11 cellular contexts compared by ENCODE assay signal in the genomic region with DNA sequence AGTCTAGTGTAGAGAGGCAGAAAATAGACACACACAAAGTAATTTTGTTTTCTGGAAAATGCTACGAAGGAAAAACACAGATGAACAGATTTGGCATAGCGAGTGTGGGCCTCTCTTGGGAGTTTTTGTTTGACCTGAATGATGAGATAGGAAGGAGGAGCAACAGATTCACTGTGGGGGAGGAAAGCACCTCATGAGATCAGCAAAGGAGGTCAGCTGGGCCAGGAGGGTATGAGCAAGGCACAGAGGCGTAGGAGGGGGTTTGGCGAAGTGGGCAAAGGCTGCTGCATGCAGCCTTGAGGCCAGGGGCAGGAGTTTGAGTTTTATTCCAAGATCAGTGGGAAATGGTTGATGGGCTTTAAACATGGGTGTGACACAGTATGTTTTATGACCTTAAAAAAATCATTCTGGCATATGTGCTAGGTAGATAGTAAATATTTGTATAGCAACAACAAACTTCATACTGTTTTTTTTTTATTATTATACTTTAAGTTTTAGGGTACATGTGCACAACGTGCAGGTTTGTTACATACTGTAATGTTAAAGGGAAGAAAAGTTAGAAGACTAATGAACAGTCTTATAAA. TPM values are rescaled to one million over a fixed set of nuclear protein-coding genes. Genes with fewer than 3 reads are reported as not detected.
DNase-seq lines count a peak whose midpoint lies in the region; ATAC-seq and TF ChIP-seq lines count a peak whose summit lies in the region.
"Had no signal": no experiment of that assay in that cellular context is flagged by ENCODE, and none has a peak within 500 bp of the region (broad histone marks: within the 10 kb centered on the region; RNA-seq: fewer than 3 reads in every experiment).

No MANE protein-coding gene starts in this region.

- H3K9me3 Mint-ChIP-seq in activated T-cell treated with anti-CD3 and anti-CD28 coated beads, Interleukin-2, amount 50 U/mL, for 72 hours: no peaks in the 10 kb centered on the region
- no peaks in the 10 kb centered on the region for H3K9me3 Mint-ChIP-seq in WTC11

- H3K36me3 ChIP-seq in gastroesophageal sphincter (no peaks in the 10 kb centered on the region), transverse colon (no peaks in the 10 kb centered on the region)
- H3K36me3 ChIP-seq: Peyer's patch had no signal

- H3K4me1 ChIP-seq in gastroesophageal sphincter: peaks cover 0 to 32% (median 16%) of the 10 kb centered on the region in 3 donors
- H3K4me1 ChIP-seq in transverse colon: peaks cover 7 to 53% (median 24%) of the 10 kb centered on the region in 4 donors

- ATAC-seq in activated T-cell treated with anti-CD3 and anti-CD28 coated beads, Interleukin-2, amount 50 U/mL, for 72 hours (replicated peaks in 1 of 2): peak; percentile 87 to 91
- peak; percentile 30 for ATAC-seq in HG03066 (IDR thresholded peaks at IDR 0.05; ENCODE audit: low read depth, unreplicated experiment)
- ATAC-seq in gastroesophageal sphincter: peak; percentile 49
- no peak for ATAC-seq in WTC11

- H3K27me3 Mint-ChIP-seq in activated T-cell treated with anti-CD3 and anti-CD28 coated beads, Interleukin-2, amount 50 U/mL, for 72 hours (ENCODE audit: low read depth): no peaks in the 10 kb centered on the region
- no peaks in the 10 kb centered on the region for H3K27me3 Mint-ChIP-seq in WTC11 (ENCODE audit: low read depth)

- H3K27ac ChIP-seq in gastroesophageal sphincter (peak overlapping the region in 2 of 4 donors; percentile 12 to 48), transverse colon (peak overlapping the region; percentile 52 to 73 (median 60))

- TF ChIP-seq EP300 in gastroesophageal sphincter (IDR thresholded peaks at IDR 0.05) (no peak), transverse colon (IDR thresholded peaks at IDR 0.05; ENCODE audit: low read depth) (no peak)

- no peak overlapping the region for H3K4me3 ChIP-seq in gastroesophageal sphincter
- no peak overlapping the region for H3K4me3 ChIP-seq in transverse colon
- H3K4me3 ChIP-seq: Peyer's patch had no signal

- intact Hi-C loops in transverse colon (cut with DNase I; ENCODE audit: low total_unique reads): no loop called here

- DNase-seq in activated T-cell treated with anti-CD3 and anti-CD28 coated beads, Interleukin-2, amount 50 U/mL, for 72 hours: peak; percentile 45 to 57
- DNase-seq in activated T-cell treated with anti-CD3 and anti-CD28 coated beads, Interleukin-2, amount 50 U/mL, for 1 hour: no peak
- DNase-seq in transverse colon (no peak), NCI-H2196 (lab: John Stamatoyannopoulos, UW; ENCODE audit: unreplicated experiment) (no peak), NCI-H1417 (lab: John Stamatoyannopoulos, UW) (no peak), WTC11 (ENCODE audit: low spot score) (no peak)
- DNase-seq: amygdala, islet precursor cell had no signal

- 60 to 68% methylated on average over 5 of the region's 5 CpGs for WGBS in gastroesophageal sphincter (ENCODE audit: low coverage in 1 of 2), 2 donors
- WGBS in transverse colon (ENCODE audit: low coverage in 1 of 2), 2 donors: 39 to 48% methylated on average over 5 of the region's 5 CpGs

- H3K27me3 ChIP-seq in gastroesophageal sphincter: no peaks in the 10 kb centered on the region
- no peaks in the 10 kb centered on the region for H3K27me3 ChIP-seq in transverse colon
- H3K27me3 ChIP-seq: Peyer's patch had no signal

- in situ Hi-C loops in transverse colon (cut with MboI; ENCODE audit: low pct_ligation_motif_present in 1 of 4, low pct_unique_long_range_greater_than_20kb in 1 of 4, low sequenced_read_pairs in 3 of 4): no loop called here

- TF ChIP-seq CTCF in gastroesophageal sphincter (IDR thresholded peaks at IDR 0.05) (no peak), transverse colon (IDR thresholded peaks at IDR 0.05) (no peak), WTC11 (IDR thresholded peaks at IDR 0.05) (no peak)

- CTCF ChIA-PET in WTC11 (lab: Charles Lee): no interaction called here

- no peaks in the 10 kb centered on the region for H3K36me3 Mint-ChIP-seq in activated T-cell treated with anti-CD3 and anti-CD28 coated beads, Interleukin-2, amount 50 U/mL, for 72 hours (ENCODE audit: insufficient read depth in 2 of 2)
- no peaks in the 10 kb centered on the region for H3K36me3 Mint-ChIP-seq in WTC11

- TF ChIP-seq POLR2A in gastroesophageal sphincter (IDR thresholded peaks at IDR 0.05): no peak
- no peak for TF ChIP-seq POLR2A in transverse colon (IDR thresholded peaks at IDR 0.05)

- POLR2A ChIA-PET in WTC11 (lab: Charles Lee): no interaction called here

- H3K27ac Mint-ChIP-seq in activated T-cell treated with anti-CD3 and anti-CD28 coated beads, Interleukin-2, amount 50 U/mL, for 72 hours: peak overlapping the region; percentile 69
- H3K27ac Mint-ChIP-seq in WTC11: no peak overlapping the region

- peak overlapping the region; percentile 14 to 27 for H3K4me3 Mint-ChIP-seq in activated T-cell treated with anti-CD3 and anti-CD28 coated beads, Interleukin-2, amount 50 U/mL, for 72 hours
- H3K4me3 Mint-ChIP-seq in WTC11: no peak overlapping the region

- peaks cover 22% of the 10 kb centered on the region for H3K4me1 Mint-ChIP-seq in activated T-cell treated with anti-CD3 and anti-CD28 coated beads, Interleukin-2, amount 50 U/mL, for 72 hours (ENCODE audit: low read depth)
- H3K4me1 Mint-ChIP-seq in WTC11: peaks cover 13% of the 10 kb centered on the region; the same call in 1 of the 2 replicates

- H3K9me3 ChIP-seq in gastroesophageal sphincter (no peaks in the 10 kb centered on the region), transverse colon (no peaks in the 10 kb centered on the region)
- H3K9me3 ChIP-seq: Peyer's patch had no signal

TF ChIP-seq in WTC11, 78 proteins besides CTCF, POLR2A, EP300 and RAD21:
- TF ChIP-seq, protein P1, sequence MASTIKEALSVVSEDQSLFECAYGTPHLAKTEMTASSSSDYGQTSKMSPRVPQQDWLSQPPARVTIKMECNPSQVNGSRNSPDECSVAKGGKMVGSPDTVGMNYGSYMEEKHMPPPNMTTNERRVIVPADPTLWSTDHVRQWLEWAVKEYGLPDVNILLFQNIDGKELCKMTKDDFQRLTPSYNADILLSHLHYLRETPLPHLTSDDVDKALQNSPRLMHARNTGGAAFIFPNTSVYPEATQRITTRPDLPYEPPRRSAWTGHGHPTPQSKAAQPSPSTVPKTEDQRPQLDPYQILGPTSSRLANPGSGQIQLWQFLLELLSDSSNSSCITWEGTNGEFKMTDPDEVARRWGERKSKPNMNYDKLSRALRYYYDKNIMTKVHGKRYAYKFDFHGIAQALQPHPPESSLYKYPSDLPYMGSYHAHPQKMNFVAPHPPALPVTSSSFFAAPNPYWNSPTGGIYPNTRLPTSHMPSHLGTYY (CRISPR knock-in tag; IDR thresholded peaks at IDR 0.05): no peak
- TF ChIP-seq, protein P2, sequence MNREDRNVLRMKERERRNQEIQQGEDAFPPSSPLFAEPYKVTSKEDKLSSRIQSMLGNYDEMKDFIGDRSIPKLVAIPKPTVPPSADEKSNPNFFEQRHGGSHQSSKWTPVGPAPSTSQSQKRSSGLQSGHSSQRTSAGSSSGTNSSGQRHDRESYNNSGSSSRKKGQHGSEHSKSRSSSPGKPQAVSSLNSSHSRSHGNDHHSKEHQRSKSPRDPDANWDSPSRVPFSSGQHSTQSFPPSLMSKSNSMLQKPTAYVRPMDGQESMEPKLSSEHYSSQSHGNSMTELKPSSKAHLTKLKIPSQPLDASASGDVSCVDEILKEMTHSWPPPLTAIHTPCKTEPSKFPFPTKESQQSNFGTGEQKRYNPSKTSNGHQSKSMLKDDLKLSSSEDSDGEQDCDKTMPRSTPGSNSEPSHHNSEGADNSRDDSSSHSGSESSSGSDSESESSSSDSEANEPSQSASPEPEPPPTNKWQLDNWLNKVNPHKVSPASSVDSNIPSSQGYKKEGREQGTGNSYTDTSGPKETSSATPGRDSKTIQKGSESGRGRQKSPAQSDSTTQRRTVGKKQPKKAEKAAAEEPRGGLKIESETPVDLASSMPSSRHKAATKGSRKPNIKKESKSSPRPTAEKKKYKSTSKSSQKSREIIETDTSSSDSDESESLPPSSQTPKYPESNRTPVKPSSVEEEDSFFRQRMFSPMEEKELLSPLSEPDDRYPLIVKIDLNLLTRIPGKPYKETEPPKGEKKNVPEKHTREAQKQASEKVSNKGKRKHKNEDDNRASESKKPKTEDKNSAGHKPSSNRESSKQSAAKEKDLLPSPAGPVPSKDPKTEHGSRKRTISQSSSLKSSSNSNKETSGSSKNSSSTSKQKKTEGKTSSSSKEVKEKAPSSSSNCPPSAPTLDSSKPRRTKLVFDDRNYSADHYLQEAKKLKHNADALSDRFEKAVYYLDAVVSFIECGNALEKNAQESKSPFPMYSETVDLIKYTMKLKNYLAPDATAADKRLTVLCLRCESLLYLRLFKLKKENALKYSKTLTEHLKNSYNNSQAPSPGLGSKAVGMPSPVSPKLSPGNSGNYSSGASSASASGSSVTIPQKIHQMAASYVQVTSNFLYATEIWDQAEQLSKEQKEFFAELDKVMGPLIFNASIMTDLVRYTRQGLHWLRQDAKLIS (CRISPR knock-in tag; IDR thresholded peaks at IDR 0.05; ENCODE audit: borderline replicate concordance): no peak
- no peak for TF ChIP-seq ZNF121 (CRISPR knock-in tag; IDR thresholded peaks at IDR 0.05)
- no peak for TF ChIP-seq CREM (CRISPR knock-in tag; IDR thresholded peaks at IDR 0.05)
- no peak for TF ChIP-seq ZNF219 (CRISPR knock-in tag; IDR thresholded peaks at IDR 0.05; ENCODE audit: borderline replicate concordance)
- TF ChIP-seq PREB (CRISPR knock-in tag; IDR thresholded peaks at IDR 0.05; ENCODE audit: borderline replicate concordance): no peak
- TF ChIP-seq, protein P3, sequence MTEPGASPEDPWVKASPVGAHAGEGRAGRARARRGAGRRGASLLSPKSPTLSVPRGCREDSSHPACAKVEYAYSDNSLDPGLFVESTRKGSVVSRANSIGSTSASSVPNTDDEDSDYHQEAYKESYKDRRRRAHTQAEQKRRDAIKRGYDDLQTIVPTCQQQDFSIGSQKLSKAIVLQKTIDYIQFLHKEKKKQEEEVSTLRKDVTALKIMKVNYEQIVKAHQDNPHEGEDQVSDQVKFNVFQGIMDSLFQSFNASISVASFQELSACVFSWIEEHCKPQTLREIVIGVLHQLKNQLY (CRISPR knock-in tag; IDR thresholded peaks at IDR 0.05): no peak
- no peak for TF ChIP-seq ESRRA (CRISPR knock-in tag; IDR thresholded peaks at IDR 0.05; ENCODE audit: borderline replicate concordance)

RNA-seq across cellular contexts. Expression of gene FGGY, which starts 58.0 kb away (rescaled TPM):
- 10 to 100 TPM; 12.4 to 17.9 TPM for total RNA-seq in activated T-cell treated with anti-CD3 and anti-CD28 coated beads, Interleukin-2, amount 50 U/mL, for 72 hours
- total RNA-seq in gastroesophageal sphincter (10 to 100 TPM; 19.0 to 29.6 (median 25.2) TPM), transverse colon (10 to 100 TPM; 18.2 to 97.7 (median 27.1) TPM), WTC11 (2021) (12.0 to 23.2 TPM (median 17.8 TPM) in 3 replicates)

Comparison
In these comparisons a context has a peak if more than half of its experiments do, and no peak if none do; other contexts are left out.
1. DNase-seq: peak in activated T-cell treated with anti-CD3 and anti-CD28 coated beads, Interleukin-2, amount 50 U/mL, for 72 hours (2 of 2); none in activated T-cell treated with anti-CD3 and anti-CD28 coated beads, Interleukin-2, amount 50 U/mL, for 1 hour (single experiment), transverse colon (single experiment), NCI-H2196 (single experiment), NCI-H1417 (0 of 3) and WTC11 (single experiment).